ENCODE assay signal across 32 cellular contexts in the genomic region with DNA sequence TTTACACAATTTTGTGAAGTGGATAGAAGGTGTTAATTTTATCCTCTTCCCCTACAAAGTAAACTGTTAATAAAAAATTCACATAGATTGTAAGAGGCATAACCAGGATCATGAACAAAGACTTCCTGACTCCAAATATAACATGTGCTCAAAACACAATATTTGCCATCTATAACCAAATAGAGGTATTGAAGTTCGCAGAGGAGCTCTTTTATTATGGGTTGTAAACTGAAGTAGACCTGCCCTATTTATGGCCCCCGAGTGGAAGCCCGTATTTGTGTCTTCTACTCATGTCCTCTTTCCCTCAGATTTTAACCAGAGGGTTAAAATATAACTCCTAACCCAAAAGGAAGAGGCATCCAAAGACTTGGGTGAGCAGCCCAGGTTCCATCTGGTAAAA.
"Had no signal": no experiment of that assay in that cellular context is flagged by ENCODE, and none has a peak within 500 bp of the region (broad histone marks: within the 10 kb centered on the region; RNA-seq: fewer than 3 reads in every experiment).

No MANE protein-coding gene starts in this region.

- H3K4me3 ChIP-seq: adrenal gland, ascending aorta, body of pancreas, breast epithelium, cardiac muscle cell had no signal

- H3K27ac ChIP-seq: adrenal gland, ascending aorta, body of pancreas, brain microvascular endothelial cell, breast epithelium, cardiac muscle cell had no signal

- H3K27me3 ChIP-seq: adrenal gland, ascending aorta, body of pancreas, brain microvascular endothelial cell, breast epithelium, cardiac muscle cell had no signal

- ATAC-seq: activated naive CD4-positive, alpha-beta T cell treated with anti-CD3 and anti-CD28 coated beads, Interleukin-2, amount 50 U/mL, for 72 hours; activated naive CD8-positive, alpha-beta T cell treated with anti-CD3 and anti-CD28 coated beads, Interleukin-2, amount 50 U/mL, for 24 hours; activated T-cell treated with anti-CD3 and anti-CD28 coated beads, Interleukin-2, amount 50 U/mL, for 4 hours; activated T-cell treated with anti-CD3 and anti-CD28 coated beads, Interleukin-2, amount 50 U/mL, for 72 hours; activated T-helper 17 cell treated with anti-CD3 and anti-CD28 coated beads, Interleukin-2, amount 50 U/mL, for 72 hours; body of pancreas had no signal

- DNase-seq: activated effector memory CD4-positive, alpha-beta T cell treated with anti-CD3 and anti-CD28 coated beads, Interleukin-2, amount 50 U/mL, for 16 hours; activated effector memory CD4-positive, alpha-beta T cell treated with Interleukin-2 at 50 U/mL for 16 hours; activated gamma-delta T cell; activated gamma-delta T cell treated with Interleukin-2 at 50 U/mL for 16 hours; activated naive CD4-positive, alpha-beta T cell; activated naive CD4-positive, alpha-beta T cell treated with anti-CD3 and anti-CD28 coated beads for 36 hours; activated naive CD4-positive, alpha-beta T cell treated with anti-CD3 and anti-CD28 coated beads, Interleukin-2, amount 10 ng/mL, durations not matched to agents 7 days and 5 days; activated naive CD4-positive, alpha-beta T cell treated with anti-CD3 and anti-CD28 coated beads, Interleukin-2, amount 50 U/mL, for 16 hours; activated naive CD4-positive, alpha-beta T cell treated with Interleukin-2 at 50 U/mL for 16 hours; activated naive CD8-positive, alpha-beta T cell treated with anti-CD3 and anti-CD28 coated beads for 36 hours; activated naive CD8-positive, alpha-beta T cell treated with anti-CD3 and anti-CD28 coated beads, Interleukin-2, amount 10 ng/mL, durations not matched to agents 7 days and 5 days; activated naive CD8-positive, alpha-beta T cell treated with anti-CD3 and anti-CD28 coated beads, Interleukin-2, amount 50 U/mL, for 24 hours; activated T-cell treated with anti-CD3 and anti-CD28 coated beads for 4 hours; activated T-cell treated with anti-CD3 and anti-CD28 coated beads, Interleukin-2, amount 50 U/mL, for 1 hour; activated T-cell treated with anti-CD3 and anti-CD28 coated beads, Interleukin-2, amount 50 U/mL, for 24 hours; activated T-cell treated with anti-CD3 and anti-CD28 coated beads, Interleukin-2, amount 50 U/mL, for 4 hours; activated T-cell treated with anti-CD3 and anti-CD28 coated beads, Interleukin-2, amount 50 U/mL, for 48 hours; activated T-cell treated with anti-CD3 and anti-CD28 coated beads, Interleukin-2, amount 50 U/mL, for 72 hours; adrenal gland; amniotic stem cell; amygdala; aorta; body of pancreas; brain microvascular endothelial cell; caudate nucleus; central memory CD4-positive, alpha-beta T cell; cerebellar nuclear complex had no signal

- H3K9me3 ChIP-seq: adrenal gland, ascending aorta, body of pancreas, breast epithelium had no signal

- H3K36me3 ChIP-seq: adrenal gland, ascending aorta, brain microvascular endothelial cell, breast epithelium, cardiac muscle cell had no signal

- H3K4me1 ChIP-seq: adrenal gland, ascending aorta, body of pancreas, breast epithelium had no signal
